In the genomic region with DNA sequence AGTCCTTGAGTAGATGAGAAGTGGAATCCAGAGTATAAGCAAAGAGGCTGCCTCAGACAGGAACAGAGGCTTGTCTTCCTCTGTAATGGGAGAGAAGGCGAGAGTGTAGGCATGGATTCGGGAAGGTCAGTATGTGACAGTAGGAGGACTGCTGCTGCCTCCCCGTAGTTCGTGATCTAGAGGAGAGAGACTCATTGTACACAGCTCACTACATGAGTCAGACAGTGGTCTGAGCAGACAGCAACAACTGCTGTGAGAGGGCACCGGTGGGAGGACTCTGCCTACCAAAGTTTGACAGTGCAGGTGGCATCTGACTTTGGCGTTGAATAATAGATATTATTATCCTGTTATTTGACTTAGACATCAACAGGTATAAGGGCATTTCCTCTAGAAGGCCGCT, we compare ENCODE assay signal across 9 cellular contexts.
"Had no signal": no experiment of that assay in that cellular context is flagged by ENCODE, and none has a peak within 500 bp of the region (broad histone marks: within the 10 kb centered on the region; RNA-seq: fewer than 3 reads in every experiment).

No MANE protein-coding gene starts in this region.

- H3K4me1 ChIP-seq: HAP-1 had no signal

- DNase-seq: GM23248, GOT3, H7, H9, HCEC 1CT, HFFc6 had no signal

- H3K4me3 ChIP-seq: GM23248, GM23338, HAP-1 had no signal

- ATAC-seq: GM23338, HCT116 had no signal

- H3K27ac ChIP-seq: GM23248 had no signal

- H3K36me3 ChIP-seq: HAP-1 had no signal

- H3K9me3 ChIP-seq: HAP-1 had no signal
